ENCODE assay signal across 17 cellular contexts in the genomic region with DNA sequence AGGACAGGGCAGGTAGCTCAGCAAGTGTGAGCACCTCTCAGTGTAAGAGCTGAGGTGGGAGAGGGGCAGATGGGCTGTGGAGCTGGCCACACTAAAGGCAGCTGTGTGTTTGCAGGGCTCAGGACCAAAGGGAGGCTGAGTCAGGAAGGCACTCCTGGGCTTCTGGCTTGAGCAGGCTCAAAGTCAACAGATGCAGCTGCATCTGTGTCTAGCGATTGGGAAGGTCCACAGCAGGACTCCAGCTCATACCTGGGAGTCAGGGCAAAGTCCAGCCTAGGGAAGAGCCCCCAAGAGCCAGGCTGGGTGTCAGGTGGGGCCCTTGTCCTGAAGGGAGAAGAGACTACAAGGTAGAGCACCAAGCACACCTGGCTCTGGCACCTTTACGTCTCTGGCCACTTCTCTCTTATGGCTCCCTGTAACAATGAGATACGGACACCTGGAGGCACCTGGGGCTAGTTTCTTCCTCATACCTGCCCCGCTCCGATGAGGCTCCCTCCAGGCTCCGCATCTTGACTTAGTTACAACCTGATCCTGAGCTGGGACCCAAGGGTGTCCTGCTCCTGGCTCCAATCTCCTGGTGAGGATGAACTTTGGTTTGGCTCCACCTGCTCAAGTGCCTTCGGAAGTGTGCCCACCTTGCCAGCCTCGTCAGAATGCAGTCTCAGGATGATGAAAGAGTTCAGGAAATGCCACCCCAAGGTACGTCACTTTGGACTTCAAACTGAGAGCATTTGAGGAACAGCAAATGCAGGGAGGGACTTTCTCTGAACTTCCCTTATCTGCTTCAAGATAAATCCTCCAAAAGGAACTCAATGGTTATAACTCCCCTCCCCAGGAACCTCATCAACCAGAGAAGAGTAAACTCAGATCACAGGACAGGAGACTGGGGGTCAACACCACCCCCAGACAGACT. TPM values are rescaled to one million over a fixed set of nuclear protein-coding genes. Genes with fewer than 3 reads are reported as not detected.
DNase-seq lines count a peak whose midpoint lies in the region; ATAC-seq, FAIRE-seq and TF ChIP-seq lines count a peak whose summit lies in the region.
"Had no signal": no experiment of that assay in that cellular context is flagged by ENCODE, and none has a peak within 500 bp of the region (broad histone marks: within the 10 kb centered on the region; RNA-seq: fewer than 3 reads in every experiment).

No MANE protein-coding gene starts in this region.

- FAIRE-seq in HepG2 (lab: Jason Lieb, UNC): peak; percentile 64

- H3K4me3 Mint-ChIP-seq in type B pancreatic cell: peak overlapping the region; percentile 1
- H3K4me3 Mint-ChIP-seq: activated T-cell treated with anti-CD3 and anti-CD28 coated beads, Interleukin-2, amount 50 U/mL, for 24 hours; CD8-positive, alpha-beta T cell had no signal

- H3K36me3 Mint-ChIP-seq in type B pancreatic cell: peaks cover 15% of the 10 kb centered on the region

- no peaks in the 10 kb centered on the region for H3K36me3 ChIP-seq in HepG2 (replicated peaks in 1 of 2; ENCODE audit: control insufficient read depth in 1 of 2, insufficient read depth in 2 of 2, low read length in 2 of 2)
- H3K36me3 ChIP-seq: uterus had no signal

- no peak for TF ChIP-seq RAD21 in HepG2 (CRISPR knock-in tag; IDR thresholded peaks at IDR 0.05)

- POLR2A ChIA-PET in HepG2 (lab: Yijun Ruan, JAX): interaction anchor here (0.8 to 3.9 kb wide), 11 partner anchors 11 to 298 kb away, joined by 3 to 18 read pairs (median 4); a partner anchor contains a TSS

- TSS peak; percentile 94 for BruUV-seq in HepG2 (replicated peaks; lab: Mats Ljungman, UMichigan)

- in situ Hi-C loops in HepG2 (cut with HindIII; ENCODE audit: extremely low pct_ligation_motif_present, low pct_unique_long_range_greater_than_20kb): no loop called here

- no peaks in the 10 kb centered on the region for H4K20me1 ChIP-seq in HepG2 (ENCODE audit: insufficient read depth, low read length)

- intact Hi-C loops in HepG2 (cut with micrococcal nuclease; ENCODE audit: unreplicated experiment): no loop called here

- no peak overlapping the region for H2AFZ ChIP-seq in HepG2 (ENCODE audit: low read length)
- H2AFZ ChIP-seq: GM23248 had no signal

- peak overlapping the region in 2 of 3 experiments; percentile 16 to 47; a peak in 3 of 6 replicates for H3K4me3 ChIP-seq in HepG2 (replicated peaks in 1 of 3; ENCODE audit: insufficient read depth in 1 of 3, low read depth in 2 of 3, low read length in 3 of 3)
- H3K4me3 ChIP-seq: GM23248, uterus had no signal

- ATAC-seq in HepG2 (peak; percentile 76), HG03196 (IDR thresholded peaks at IDR 0.05; ENCODE audit: unreplicated experiment) (no peak), HG02973 (IDR thresholded peaks at IDR 0.05; ENCODE audit: unreplicated experiment) (no peak)
- ATAC-seq: CD8-positive, alpha-beta T cell had no signal

- no peaks in the 10 kb centered on the region for H3K27me3 Mint-ChIP-seq in type B pancreatic cell
- H3K27me3 Mint-ChIP-seq: activated T-cell treated with anti-CD3 and anti-CD28 coated beads, Interleukin-2, amount 50 U/mL, for 24 hours had no signal

- H3K9ac ChIP-seq in HepG2 (ENCODE audit: insufficient read depth, low read depth, low read length): peak overlapping the region; percentile 25; the same call in 1 of the 2 replicates
- H3K9ac ChIP-seq: GM23248 had no signal

- WGBS in HepG2 (ENCODE audit: low lambda C conversion rate): 0% methylated on average over 2 of the region's 9 CpGs

- peak; percentile 74 for DNase-seq in LoVo (ENCODE audit: low spot score)
- peak; percentile 77 for DNase-seq in SKM-1 treated with dmso at 0.1 percent for 144 hours (lab: John Stamatoyannopoulos, UW; ENCODE audit: unreplicated experiment)
- peak; percentile 87 for DNase-seq in HepG2 (ENCODE audit: low spot score)
- DNase-seq in type B pancreatic cell (ENCODE audit: extremely low spot score, unreplicated experiment): no peak
- DNase-seq in NCI-H2227 (lab: John Stamatoyannopoulos, UW; ENCODE audit: unreplicated experiment): no peak
- DNase-seq: activated CD4-positive, alpha-beta T cell treated with anti-CD3 and anti-CD28 coated beads for 4 hours; activated T-cell treated with anti-CD3 and anti-CD28 coated beads, Interleukin-2, amount 50 U/mL, for 24 hours; CD8-positive, alpha-beta T cell; GM23248; islet precursor cell; NCI-H2081; NK-92 treated with Interleukin-12 subunit alpha and Interleukin-12 subunit beta, amount 100 ng/mL, for 24 hours; retina; SW 1271; uterus had no signal

- TF ChIP-seq POLR2A in HepG2 (IDR thresholded peaks at IDR 0.05; ENCODE audit: insufficient read depth in 1 of 2, low read depth in 2 of 2, low read length in 2 of 2): no peak

- H3K27ac Mint-ChIP-seq in type B pancreatic cell: peak overlapping the region; percentile 66
- H3K27ac Mint-ChIP-seq: activated T-cell treated with anti-CD3 and anti-CD28 coated beads, Interleukin-2, amount 50 U/mL, for 24 hours; CD8-positive, alpha-beta T cell had no signal

- no peaks in the 10 kb centered on the region for H3K9me3 Mint-ChIP-seq in type B pancreatic cell
- H3K9me3 Mint-ChIP-seq: activated T-cell treated with anti-CD3 and anti-CD28 coated beads, Interleukin-2, amount 50 U/mL, for 24 hours; CD8-positive, alpha-beta T cell had no signal

- peaks cover 34% of the 10 kb centered on the region for H3K4me1 ChIP-seq in HepG2 (ENCODE audit: insufficient read depth, low read length)
- H3K4me1 ChIP-seq: uterus had no signal

- H3K4me2 ChIP-seq in HepG2 (ENCODE audit: low read depth, low read length): peak overlapping the region; percentile 69

- peaks cover 51% of the 10 kb centered on the region for H3K4me1 Mint-ChIP-seq in type B pancreatic cell (ENCODE audit: unreplicated experiment)

- H3K9me3 ChIP-seq in HepG2 (ENCODE audit: low read length): no peaks in the 10 kb centered on the region
- H3K9me3 ChIP-seq: uterus had no signal

- peak overlapping the region; percentile 29 for H3K27ac ChIP-seq in HepG2 (ENCODE audit: extremely low read length, insufficient read depth, low read length)
- H3K27ac ChIP-seq: GM23248, uterus had no signal

- TF ChIP-seq EP300 in HepG2 (IDR thresholded peaks at IDR 0.05; ENCODE audit: low read depth in 2 of 2, low read length in 2 of 2) (peak in 1 of 2 experiments; percentile 80; a peak in 2 of 4 replicates), HepG2 (CRISPR knock-in tag; IDR thresholded peaks at IDR 0.05; ENCODE audit: borderline replicate concordance) (peak; percentile 88)

- no peaks in the 10 kb centered on the region for H3K27me3 ChIP-seq in HepG2 (ENCODE audit: control insufficient read depth in 1 of 2, insufficient read depth in 2 of 2, low read length in 2 of 2)
- H3K27me3 ChIP-seq: uterus had no signal

- no peak for TF ChIP-seq CTCF in HepG2 (CRISPR knock-in tag; IDR thresholded peaks at IDR 0.05)
- TF ChIP-seq CTCF in type B pancreatic cell (conservative IDR thresholded peaks at IDR 0.05): no peak

- no peaks in the 10 kb centered on the region for H3K79me2 ChIP-seq in HepG2 (ENCODE audit: insufficient read depth, low read length)

- CTCF ChIA-PET in HepG2 (lab: Yijun Ruan, JAX; ENCODE audit: low intra/inter-chr PET ratio, low total read pairs): no interaction called here

TF ChIP-seq in HepG2, 621 proteins besides CTCF, POLR2A, EP300 and RAD21 (continues in another document):
- TF ChIP-seq FOXK2 (IDR thresholded peaks at IDR 0.05) (no peak), HOXA3 (CRISPR knock-in tag; IDR thresholded peaks at IDR 0.05) (peak; percentile 69), ZNF501 (CRISPR knock-in tag; IDR thresholded peaks at IDR 0.05) (no peak), ZNF329 (CRISPR knock-in tag; IDR thresholded peaks at IDR 0.05; ENCODE audit: low read depth) (no peak)
- TF ChIP-seq, protein P1, sequence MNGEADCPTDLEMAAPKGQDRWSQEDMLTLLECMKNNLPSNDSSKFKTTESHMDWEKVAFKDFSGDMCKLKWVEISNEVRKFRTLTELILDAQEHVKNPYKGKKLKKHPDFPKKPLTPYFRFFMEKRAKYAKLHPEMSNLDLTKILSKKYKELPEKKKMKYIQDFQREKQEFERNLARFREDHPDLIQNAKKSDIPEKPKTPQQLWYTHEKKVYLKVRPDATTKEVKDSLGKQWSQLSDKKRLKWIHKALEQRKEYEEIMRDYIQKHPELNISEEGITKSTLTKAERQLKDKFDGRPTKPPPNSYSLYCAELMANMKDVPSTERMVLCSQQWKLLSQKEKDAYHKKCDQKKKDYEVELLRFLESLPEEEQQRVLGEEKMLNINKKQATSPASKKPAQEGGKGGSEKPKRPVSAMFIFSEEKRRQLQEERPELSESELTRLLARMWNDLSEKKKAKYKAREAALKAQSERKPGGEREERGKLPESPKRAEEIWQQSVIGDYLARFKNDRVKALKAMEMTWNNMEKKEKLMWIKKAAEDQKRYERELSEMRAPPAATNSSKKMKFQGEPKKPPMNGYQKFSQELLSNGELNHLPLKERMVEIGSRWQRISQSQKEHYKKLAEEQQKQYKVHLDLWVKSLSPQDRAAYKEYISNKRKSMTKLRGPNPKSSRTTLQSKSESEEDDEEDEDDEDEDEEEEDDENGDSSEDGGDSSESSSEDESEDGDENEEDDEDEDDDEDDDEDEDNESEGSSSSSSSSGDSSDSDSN (CRISPR knock-in tag; IDR thresholded peaks at IDR 0.05): no peak

RNA-seq across cellular contexts. Expression of a gene that starts 21.5 kb away (rescaled TPM):
- total RNA-seq in HepG2 (2016; rRNA removed; fragmentation: Illumina TruSeq; extraction: Trizol): 54.3 and 125 TPM in 2 replicates
- 17.1 and 18.0 TPM in 2 replicates for total RNA-seq in HepG2 (2016; cell fraction: cytosol; rRNA removed; fragmentation: Illumina TruSeq; extraction: Trizol; ENCODE audit: low read depth)
- 44.3 and 121 TPM in 2 replicates for total RNA-seq in HepG2 (2016; cell fraction: insoluble cytoplasmic fraction; rRNA removed; fragmentation: Illumina TruSeq; extraction: Trizol)
- total RNA-seq in HepG2 (2016; cell fraction: membrane; rRNA removed; fragmentation: Illumina TruSeq; extraction: Trizol): 38.1 and 44.0 TPM in 2 replicates
- 146 and 160 TPM in 2 replicates for total RNA-seq in HepG2 (2016; cell fraction: nucleus; rRNA removed; fragmentation: Illumina TruSeq; extraction: Trizol)
- 315 and 423 TPM in 2 replicates for polyA plus RNA-seq in HepG2 (2011; rRNA removed)
- 201 and 410 TPM in 2 replicates for polyA plus RNA-seq in HepG2 (2011; cell fraction: cytosol; rRNA removed)
- 305 and 663 TPM in 2 replicates for polyA plus RNA-seq in HepG2 (2011; cell fraction: nucleus; rRNA removed)
- polyA plus RNA-seq in HepG2 (2012): 253 and 372 TPM in 2 replicates
- polyA plus RNA-seq in HepG2 (2016; cell fraction: cytosol; fragmentation: Illumina TruSeq; extraction: Trizol; ENCODE audit: low read depth): 10.8 and 11.3 TPM in 2 replicates
- polyA plus RNA-seq in HepG2 (2016; cell fraction: insoluble cytoplasmic fraction; fragmentation: Illumina TruSeq; extraction: Trizol; ENCODE audit: low read depth): 47.5 and 58.0 TPM in 2 replicates
- 20.7 and 24.0 TPM in 2 replicates for polyA plus RNA-seq in HepG2 (2016; cell fraction: membrane; fragmentation: Illumina TruSeq; extraction: Trizol; ENCODE audit: low read depth)
- 232 and 245 TPM in 2 replicates for polyA plus RNA-seq in HepG2 (2016; cell fraction: nucleus; fragmentation: Illumina TruSeq; extraction: Trizol; ENCODE audit: insufficient read depth, low read depth)
- polyA minus RNA-seq in HepG2 (2011; rRNA and poly(A)+ RNA removed; ENCODE audit: low replicate concordance): 61.9 and 1,182 TPM in 2 replicates
- polyA minus RNA-seq in HepG2 (2011; cell fraction: cytosol; rRNA and poly(A)+ RNA removed): 204 and 374 TPM in 2 replicates
- polyA minus RNA-seq in HepG2 (2011; cell fraction: nucleus; rRNA and poly(A)+ RNA removed): 146 and 207 TPM in 2 replicates
- 192 and 706 TPM in 2 replicates for total RNA-seq in type B pancreatic cell (ENCODE audit: low replicate concordance)

Comparison
In these comparisons a context has a peak if more than half of its experiments do, and no peak if none do; other contexts are left out.
1. DNase-seq: peak in LoVo (single experiment), SKM-1 treated with dmso at 0.1 percent for 144 hours (single experiment) and HepG2 (single experiment); none in type B pancreatic cell (single experiment) and NCI-H2227 (single experiment).